ENCODE assay signal across 17 cellular contexts in the genomic region with DNA sequence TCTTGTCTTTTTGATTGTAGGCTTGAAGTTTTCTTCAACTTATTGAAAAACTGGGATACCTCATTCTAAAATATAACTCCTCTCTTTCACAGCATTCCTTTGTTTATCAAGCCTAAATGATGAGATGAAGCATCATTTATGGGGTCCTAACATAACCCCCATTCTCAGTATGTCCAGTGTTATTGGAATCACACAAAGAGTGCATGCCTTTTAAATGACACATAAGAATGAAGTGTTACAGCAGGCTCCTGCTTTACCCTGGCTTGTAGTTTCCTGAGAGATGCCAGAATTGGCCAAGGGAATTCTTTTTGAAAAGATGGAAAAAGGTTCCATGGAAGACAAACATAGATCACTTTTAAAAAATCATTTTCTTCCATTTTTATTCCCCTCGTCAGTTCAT.
DNase-seq lines count a peak whose midpoint lies in the region; ATAC-seq, FAIRE-seq and TF ChIP-seq lines count a peak whose summit lies in the region.
"Had no signal": no experiment of that assay in that cellular context is flagged by ENCODE, and none has a peak within 500 bp of the region (broad histone marks: within the 10 kb centered on the region; RNA-seq: fewer than 3 reads in every experiment).

No MANE protein-coding gene starts in this region.

- no peaks in the 10 kb centered on the region for H3K9me2 ChIP-seq in SK-N-SH

- CTCF ChIA-PET in SK-N-SH (lab: Yijun Ruan, JAX): no interaction called here

- peak; percentile 17 for FAIRE-seq in G401.6 (lab: Jason Lieb, UNC)

- H3K9ac ChIP-seq in SK-N-SH: peak overlapping the region; percentile 55; the same call in 1 of the 2 replicates

- H3K9me3 ChIP-seq in SK-N-SH: no peaks in the 10 kb centered on the region
- H3K9me3 ChIP-seq in uterus: no peaks in the 10 kb centered on the region
- H3K9me3 ChIP-seq in upper lobe of left lung: peaks cover 0 to 2% (median 0%) of the 10 kb centered on the region in 4 donors
- H3K9me3 ChIP-seq: esophagus squamous epithelium, suprapubic skin had no signal

- intact Hi-C loops in uterus (cut with DNase I; ENCODE audit: low total_unique reads): no loop called here

- no peaks in the 10 kb centered on the region for H4K20me1 ChIP-seq in SK-N-SH (ENCODE audit: insufficient read depth)

- H3K36me3 ChIP-seq in SK-N-SH (replicated peaks in 1 of 2; ENCODE audit: control insufficient read depth in 1 of 2, insufficient read depth in 2 of 2, low read length in 1 of 2): no peaks in the 10 kb centered on the region
- H3K36me3 ChIP-seq in uterus: no peaks in the 10 kb centered on the region
- no peaks in the 10 kb centered on the region for H3K36me3 ChIP-seq in upper lobe of left lung
- H3K36me3 ChIP-seq: esophagus squamous epithelium, sigmoid colon, suprapubic skin had no signal

- no peak overlapping the region for H3K4me3 ChIP-seq in SK-N-SH (ENCODE audit: low read depth in 2 of 2, low read length in 1 of 2)
- H3K4me3 ChIP-seq in fibroblast of mammary gland (ENCODE audit: control insufficient read depth, low read depth, low read length): no peak overlapping the region
- no peak overlapping the region for H3K4me3 ChIP-seq in uterus
- no peak overlapping the region for H3K4me3 ChIP-seq in upper lobe of left lung
- H3K4me3 ChIP-seq: esophagus squamous epithelium, sigmoid colon, suprapubic skin had no signal

- H3K27me3 ChIP-seq in SK-N-SH (ENCODE audit: insufficient read depth) (no peaks in the 10 kb centered on the region), uterus (no peaks in the 10 kb centered on the region), upper lobe of left lung (no peaks in the 10 kb centered on the region)
- H3K27me3 ChIP-seq: esophagus squamous epithelium, sigmoid colon, suprapubic skin had no signal

- TF ChIP-seq CTCF in SK-N-SH (IDR thresholded peaks at IDR 0.05) (no peak), fibroblast of mammary gland (conservative IDR thresholded peaks at IDR 0.05; ENCODE audit: control insufficient read depth, insufficient read depth, low read depth, low read length) (no peak), uterus (IDR thresholded peaks at IDR 0.05) (no peak), upper lobe of left lung (IDR thresholded peaks at IDR 0.05) (no peak)

- H3K27ac ChIP-seq in SK-N-SH (ENCODE audit: low read depth in 2 of 2, low read length in 1 of 2) (peak overlapping the region; percentile 60 to 97; a peak in 3 of 4 replicates), uterus (no peak overlapping the region), upper lobe of left lung (no peak overlapping the region)
- H3K27ac ChIP-seq: suprapubic skin had no signal

- H3K4me1 ChIP-seq in SK-N-SH (ENCODE audit: control insufficient read depth in 1 of 2, insufficient read depth in 2 of 2, low read depth in 1 of 2, low read length in 1 of 2) (peaks cover 4 to 22% of the 10 kb centered on the region in 2 experiments; a peak in 3 of 4 replicates), uterus (no peaks in the 10 kb centered on the region), upper lobe of left lung (peaks cover 3 to 10% (median 6%) of the 10 kb centered on the region in 4 donors)

- H3F3A ChIP-seq in SK-N-SH (replicated peaks; ENCODE audit: insufficient read depth): peaks cover 15% of the 10 kb centered on the region

- H3K4me2 ChIP-seq in SK-N-SH: no peak overlapping the region

- ATAC-seq in upper lobe of left lung (ENCODE audit: low FRiP score in 2 of 2) (no peak), GM21528 (IDR thresholded peaks at IDR 0.05; ENCODE audit: low FRiP score, unreplicated experiment) (no peak)

- peak overlapping the region; percentile 25; the same call in 1 of the 2 replicates for H2AFZ ChIP-seq in SK-N-SH (ENCODE audit: low read depth)

- no peak for TF ChIP-seq RAD21 in SK-N-SH (IDR thresholded peaks at IDR 0.05; ENCODE audit: low read length)

- 82% methylated on average over 1 of the region's 1 CpG for WGBS in SK-N-SH (ENCODE audit: low lambda C conversion rate)
- 78 to 88% methylated on average over 1 of the region's 1 CpG for WGBS in upper lobe of left lung, 2 donors

- no peak for TF ChIP-seq POLR2A in uterus (IDR thresholded peaks at IDR 0.05)
- TF ChIP-seq POLR2A in upper lobe of left lung (IDR thresholded peaks at IDR 0.05): no peak

- H3K79me2 ChIP-seq in SK-N-SH (ENCODE audit: insufficient read depth): no peaks in the 10 kb centered on the region

- POLR2A ChIA-PET in SK-N-SH (lab: Yijun Ruan, JAX): no interaction called here

- DNase-seq in SK-N-SH: no peak
- peak; percentile 31 for DNase-seq in fibroblast of mammary gland (ENCODE audit: low read depth)
- DNase-seq in renal cortical epithelial cell (ENCODE audit: low read depth): peak; percentile 15
- no peak for DNase-seq in uterus
- no peak for DNase-seq in upper lobe of left lung
- DNase-seq in NCI-H510A (lab: John Stamatoyannopoulos, UW): no peak
- DNase-seq: activated CD4-positive, alpha-beta T cell treated with anti-CD3 and anti-CD28 coated beads for 4 hours; esophagus squamous epithelium; left cardiac atrium; NCI-H2081; NCI-H526; sigmoid colon; stimulated activated CD4-positive, alpha-beta T cell treated with anti-CD3 and anti-CD28 coated beads, Interleukin-4, amount 100 ng/mL, for 4 hours; stimulated activated CD8-positive, alpha-beta memory T cell treated with anti-CD3 and anti-CD28 coated beads, Interleukin-4, amount 100 ng/mL, for 48 hours had no signal

- TF ChIP-seq EP300 in SK-N-SH (IDR thresholded peaks at IDR 0.05; ENCODE audit: borderline replicate concordance in 1 of 2, low read depth in 1 of 2, low read length in 1 of 2) (no peak), upper lobe of left lung (IDR thresholded peaks at IDR 0.05) (no peak)

TF ChIP-seq in SK-N-SH, 30 proteins besides CTCF, POLR2A, EP300 and RAD21:
- TF ChIP-seq NRF1 (IDR thresholded peaks at IDR 0.05; ENCODE audit: low read depth, low read length): no peak
- TF ChIP-seq JUND (IDR thresholded peaks at IDR 0.05): 0 out of 2 replicates have a peak, but pooled peaks have one; percentile 12
- TF ChIP-seq TCF12 (IDR thresholded peaks at IDR 0.05): 0 out of 2 replicates have a peak, but pooled peaks have one; percentile 6

Comparison
In these comparisons a context has a peak if more than half of its experiments do, and no peak if none do; other contexts are left out.
1. DNase-seq: peak in fibroblast of mammary gland (single experiment) and renal cortical epithelial cell (single experiment); none in SK-N-SH (single experiment), uterus (0 of 2), upper lobe of left lung (0 of 2) and NCI-H510A (single experiment).
2. H3K27ac ChIP-seq: peak in SK-N-SH (2 of 2); none in uterus (0 of 2) and upper lobe of left lung (0 of 4).